In the genomic region with DNA sequence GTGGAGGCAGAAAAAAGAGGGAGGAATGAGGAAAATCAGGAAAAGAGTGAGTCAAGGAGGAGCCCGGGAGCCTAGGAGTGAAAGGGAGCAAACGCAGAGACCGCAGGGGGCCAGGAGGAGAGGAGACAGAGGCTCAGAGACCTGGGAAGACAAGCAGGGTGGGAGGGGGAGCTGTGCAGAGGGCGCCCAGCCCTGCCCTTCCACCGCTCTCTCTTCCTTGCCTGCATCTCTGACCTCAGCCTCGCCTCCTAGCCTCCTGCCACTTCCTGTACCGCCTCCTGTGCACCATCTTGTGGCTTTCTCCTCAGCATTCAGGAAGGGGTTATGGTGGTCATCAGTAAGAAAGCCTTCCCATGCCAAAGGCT, we compare ENCODE assay signal across 8 cellular contexts. TPM values are rescaled to one million over a fixed set of nuclear protein-coding genes. Genes with fewer than 3 reads are reported as not detected.
DNase-seq lines count a peak whose midpoint lies in the region; ATAC-seq, FAIRE-seq and TF ChIP-seq lines count a peak whose summit lies in the region.

No MANE protein-coding gene starts in this region.

- H3K36me3 Mint-ChIP-seq in natural killer cell treated with Interleukin-12 subunit alpha and Interleukin-12 subunit beta and Interleukin-15 and Interleukin-18, amount 100 ng/mL, for 72 hours = no peaks in the 10 kb centered on the region

- H3K9ac ChIP-seq in DND-41 (ENCODE audit: low read depth, low read length) = peak overlapping the region; percentile 65; the same call in 1 of the 2 replicates
- H3K9ac ChIP-seq in MM.1S (ENCODE audit: low read length) = no peak overlapping the region; the same call in 1 of the 2 replicates
- no peak overlapping the region for H3K9ac ChIP-seq in GM12878 (ENCODE audit: control insufficient read depth, insufficient read depth, low read length)

- H4K20me1 ChIP-seq in DND-41 (ENCODE audit: insufficient read depth, low read length) (no peaks in the 10 kb centered on the region; the same call in 1 of the 2 replicates), MM.1S (ENCODE audit: insufficient read depth, low read length) (no peaks in the 10 kb centered on the region), GM12878 (ENCODE audit: control insufficient read depth, insufficient read depth) (no peaks in the 10 kb centered on the region)

- 0 out of 2 replicates have a peak, but pooled peaks cover 3% of the 10 kb centered on the region for H3F3A ChIP-seq in MM.1S (ENCODE audit: insufficient read depth, low read length)

- CTCF ChIA-PET in GM12878 (lab: Yijun Ruan, JAX) = interaction anchor here (0.6 to 1.8 kb wide), 6 partner anchors 9 to 113 kb away, joined by 3 to 8 read pairs (median 4); a partner anchor contains a TSS

- H3K9me2 ChIP-seq in MM.1S (replicated peaks; ENCODE audit: insufficient read depth, low read length) = no peaks in the 10 kb centered on the region

- peak overlapping the region; percentile 97 for H3K4me2 ChIP-seq in DND-41 (ENCODE audit: insufficient read depth, low read length)
- peak overlapping the region; percentile 98 for H3K4me2 ChIP-seq in MM.1S (ENCODE audit: low read depth, low read length)
- peak overlapping the region; percentile 62 for H3K4me2 ChIP-seq in GM12878 (ENCODE audit: control insufficient read depth, insufficient read depth)

- peaks cover 4% of the 10 kb centered on the region; the same call in 1 of the 2 replicates for H3K79me2 ChIP-seq in DND-41 (ENCODE audit: insufficient read depth, low read length)
- H3K79me2 ChIP-seq in MM.1S (ENCODE audit: low read length) = no peaks in the 10 kb centered on the region
- no peaks in the 10 kb centered on the region for H3K79me2 ChIP-seq in GM12878 (ENCODE audit: control insufficient read depth, insufficient read depth, low read length)

- peaks cover 30 to 42% of the 10 kb centered on the region in 2 donors for H3K4me1 Mint-ChIP-seq in natural killer cell treated with Interleukin-12 subunit alpha and Interleukin-12 subunit beta and Interleukin-15 and Interleukin-18, amount 100 ng/mL, for 72 hours (ENCODE audit: low read depth in 2 of 2)

- TSS peak; percentile 43 for BruUV-seq in GM12878 (replicated peaks; lab: Mats Ljungman, UMichigan)

- ATAC-seq in DND-41 (ENCODE audit: insufficient read depth, low read depth) (peak; percentile 48), GM12878 (peak; percentile 29), GM19035 (IDR thresholded peaks at IDR 0.05; ENCODE audit: unreplicated experiment) (no peak), HG02571 (IDR thresholded peaks at IDR 0.05; ENCODE audit: unreplicated experiment) (no peak)
- peak in 1 of 2 donors; percentile 34 for ATAC-seq in natural killer cell treated with Interleukin-12 subunit alpha and Interleukin-12 subunit beta and Interleukin-15 and Interleukin-18, amount 100 ng/mL, for 72 hours

- peak overlapping the region; percentile 100 for H3K4me3 Mint-ChIP-seq in natural killer cell treated with Interleukin-12 subunit alpha and Interleukin-12 subunit beta and Interleukin-15 and Interleukin-18, amount 100 ng/mL, for 72 hours

- RAD21 ChIA-PET in GM12878 (lab: Charles Lee; ENCODE audit: unreplicated experiment) = interaction anchor here (1.2 kb wide), 1 partner anchor 24 kb away, joined by 3 read pairs; no protein-coding TSS in a partner anchor

- POLR2A ChIA-PET in GM12878 (lab: Charles Lee) = interaction anchor here (0.6 kb wide), 1 partner anchor 10 kb away, joined by 3 read pairs; no protein-coding TSS in a partner anchor

- H3K9me3 ChIP-seq in DND-41 (ENCODE audit: insufficient read depth, low read length, severe bottlenecking) = no peaks in the 10 kb centered on the region
- no peaks in the 10 kb centered on the region for H3K9me3 ChIP-seq in MM.1S (replicated peaks; ENCODE audit: insufficient read depth, low read length)
- H3K9me3 ChIP-seq in GM12878 (replicated peaks; ENCODE audit: control insufficient read depth, insufficient read depth, low read length) = no peaks in the 10 kb centered on the region
- H3K9me3 ChIP-seq in adrenal gland (replicated peaks in 1 of 3) = no peaks in the 10 kb centered on the region

- DNase-seq in DND-41 (peak; percentile 60), MM.1S (no peak), GM12878 (ENCODE audit: low read depth, low spot score) (no peak), adrenal gland (no peak), HCEC 1CT (no peak)
- no peak for DNase-seq in natural killer cell treated with Interleukin-12 subunit alpha and Interleukin-12 subunit beta and Interleukin-15 and Interleukin-18, amount 100 ng/mL, for 72 hours (ENCODE audit: low spot score)

- SMC1A ChIA-PET in GM12878 (lab: Charles Lee; ENCODE audit: uncharacterized antibody, unreplicated experiment) = interaction anchor here (0.9 kb wide), 1 partner anchor 18 kb away, joined by 3 read pairs; no protein-coding TSS in a partner anchor

- H3K36me3 ChIP-seq in DND-41 (ENCODE audit: insufficient read depth, low read length) (peaks cover 32% of the 10 kb centered on the region), MM.1S (replicated peaks; ENCODE audit: insufficient read depth, low read length) (no peaks in the 10 kb centered on the region), GM12878 (ENCODE audit: control insufficient read depth in 2 of 2, insufficient read depth in 2 of 2, low read length in 1 of 2) (peaks cover 0 to 5% of the 10 kb centered on the region in 2 experiments; a peak in 3 of 4 replicates), adrenal gland (replicated peaks in 1 of 2) (peaks cover 0 to 26% of the 10 kb centered on the region in 2 donors)

- H3K4me3 ChIP-seq in DND-41 (ENCODE audit: low read depth in 1 of 2, low read length in 2 of 2) (peak overlapping the region in 1 of 2 experiments; percentile 73; a peak in 2 of 4 replicates), MM.1S (ENCODE audit: low read length) (peak overlapping the region; percentile 96), GM12878 (peak overlapping the region; percentile 85), adrenal gland (peak overlapping the region in 1 of 4 donors; percentile 63)

- TF ChIP-seq EP300 in GM12878 (IDR thresholded peaks at IDR 0.05; ENCODE audit: borderline replicate concordance in 1 of 2, control insufficient read depth in 1 of 2, low read depth in 2 of 2, low read length in 2 of 2) = no peak

- H3K27me3 Mint-ChIP-seq in natural killer cell treated with Interleukin-12 subunit alpha and Interleukin-12 subunit beta and Interleukin-15 and Interleukin-18, amount 100 ng/mL, for 72 hours = no peaks in the 10 kb centered on the region

- no peaks in the 10 kb centered on the region for H3K9me3 Mint-ChIP-seq in natural killer cell treated with Interleukin-12 subunit alpha and Interleukin-12 subunit beta and Interleukin-15 and Interleukin-18, amount 100 ng/mL, for 72 hours

- TF ChIP-seq RAD21 in GM12878 (IDR thresholded peaks at IDR 0.05; ENCODE audit: insufficient read depth, low read depth, low read length) = no peak

- 32% methylated on average over 6 of the region's 7 CpGs for WGBS in GM12878 (ENCODE audit: insufficient coverage, insufficient replicate concordance, low lambda C conversion rate, missing lambda C conversion rate)
- 45 to 53% (median 45%) methylated on average over 7 of the region's 7 CpGs for WGBS in adrenal gland, 4 donors

- H3K27ac ChIP-seq in DND-41 (ENCODE audit: low read length) (no peak overlapping the region; the same call in 1 of the 2 replicates), MM.1S (ENCODE audit: low read length) (no peak overlapping the region), GM12878 (ENCODE audit: control insufficient read depth, insufficient read depth) (no peak overlapping the region), adrenal gland (peak overlapping the region in 1 of 5 donors; percentile 84)

- H3K27me3 ChIP-seq in DND-41 (ENCODE audit: insufficient read depth, low read length, poor library complexity) (no peaks in the 10 kb centered on the region), MM.1S (replicated peaks; ENCODE audit: insufficient read depth, low read length) (no peaks in the 10 kb centered on the region), GM12878 (replicated peaks in 1 of 2; ENCODE audit: control insufficient read depth in 2 of 2, insufficient read depth in 2 of 2, low read length in 1 of 2) (no peaks in the 10 kb centered on the region), adrenal gland (no peaks in the 10 kb centered on the region)

- in situ Hi-C loops in GM12878 (cut with MboI) = no loop called here

- no peak; the same call in 1 of the 2 replicates for TF ChIP-seq POLR2A in GM12878 (IDR thresholded peaks at IDR 0.05; ENCODE audit: low read depth, low read length)
- TF ChIP-seq POLR2A in adrenal gland (IDR thresholded peaks at IDR 0.05) = no peak

- H2AFZ ChIP-seq in DND-41 (ENCODE audit: low read depth, low read length) (no peak overlapping the region), MM.1S (ENCODE audit: low read length) (peak overlapping the region; percentile 94), GM12878 (ENCODE audit: control insufficient read depth, low read depth, low read length) (no peak overlapping the region)

- TF ChIP-seq CTCF in DND-41 (IDR thresholded peaks at IDR 0.05; ENCODE audit: borderline replicate concordance, extremely low read depth, low read length, poor library complexity, severe bottlenecking) (no peak), MM.1S (IDR thresholded peaks at IDR 0.05; ENCODE audit: low read length) (no peak), GM12878 (IDR thresholded peaks at IDR 0.05 in 2 of 3, conservative IDR thresholded peaks at IDR 0.05 in 1 of 3; ENCODE audit: control insufficient read depth in 2 of 3, extremely low read depth in 1 of 3, insufficient read depth in 1 of 3, low read depth in 3 of 3, low read length in 3 of 3) (no peak), adrenal gland (IDR thresholded peaks at IDR 0.05) (no peak)

- peak overlapping the region; percentile 76 to 93 for H3K27ac Mint-ChIP-seq in natural killer cell treated with Interleukin-12 subunit alpha and Interleukin-12 subunit beta and Interleukin-15 and Interleukin-18, amount 100 ng/mL, for 72 hours

- no peak for FAIRE-seq in GM12878 (lab: Jason Lieb, UNC)

- intact Hi-C loops in GM12878 (cut with micrococcal nuclease; ENCODE audit: unreplicated experiment) = no loop called here
- intact Hi-C loops in adrenal gland (cut with DNase I) = no loop called here

- peaks cover 30% of the 10 kb centered on the region for H3K4me1 ChIP-seq in DND-41 (ENCODE audit: insufficient read depth, low read length)
- peaks cover 10% of the 10 kb centered on the region; the same call in 1 of the 2 replicates for H3K4me1 ChIP-seq in MM.1S (ENCODE audit: low read length)
- peaks cover 13% of the 10 kb centered on the region for H3K4me1 ChIP-seq in GM12878 (ENCODE audit: control insufficient read depth, insufficient read depth, low read length)
- peaks cover 20 to 32% of the 10 kb centered on the region in 2 donors for H3K4me1 ChIP-seq in adrenal gland (replicated peaks in 1 of 2)

RNA-seq across cellular contexts. Expression of a gene that starts 1.3 kb away (rescaled TPM):
- total RNA-seq in GM12878 (2013; cell fraction: nucleolus; rRNA removed) = 63.2 and 75.7 TPM in 2 replicates
- total RNA-seq in GM12878 (2014; rRNA removed) (11.9 and 13.8 TPM in 2 replicates), GM12878 (2014; rRNA removed; fragmentation: Illumina TruSeq; extraction: Trizol) (8.3 and 8.8 TPM in 2 replicates), GM12878 (2021) (17.1 and 24.7 TPM in 2 replicates), adrenal gland (100 to 1,000 TPM in 1 of 8 donors, 10 to 100 TPM in 7; 33.3 to 175 (median 44.9) TPM)
- 15.9 TPM for polyA plus RNA-seq in GM12878 (2011; ENCODE audit: low read depth)
- polyA plus RNA-seq in GM12878 (2011; rRNA removed) (16.9 and 28.9 TPM in 2 replicates), GM12878 (2014; fragmentation: Illumina TruSeq; extraction: Trizol) (9.5 and 14.7 TPM in 2 replicates), GM12878 (2014; fragmentation: Nextera tagmentation; extraction: Ambion mirVana) (under 1 TPM; 0.09 to 0.14 TPM), GM12878 (2014; rRNA removed) (33.8 and 35.9 TPM in 2 replicates), GM12878 (2016; fragmentation: Nextera tagmentation; extraction: Ambion mirVana) (1 to 10 TPM; 6.5 to 7.1 TPM), adrenal gland (10 to 100 TPM; 41.5 to 84.8 (median 41.8) TPM)
- 26.1 and 30.0 TPM in 2 replicates for polyA plus RNA-seq in GM12878 (2011; cell fraction: cytosol; rRNA removed)
- polyA plus RNA-seq in GM12878 (2011; cell fraction: nucleus; rRNA removed) = 143 and 188 TPM in 2 replicates
- 24.7 and 25.7 TPM in 2 replicates for polyA plus RNA-seq in GM12878 (2012)
- 18.7 and 38.4 TPM in 2 replicates for polyA minus RNA-seq in GM12878 (2011; rRNA and poly(A)+ RNA removed)
- polyA minus RNA-seq in GM12878 (2011; cell fraction: cytosol; rRNA and poly(A)+ RNA removed) = 10.2 and 11.4 TPM in 2 replicates
- 33.0 and 54.5 TPM in 2 replicates for polyA minus RNA-seq in GM12878 (2011; cell fraction: nucleus; rRNA and poly(A)+ RNA removed)
- total RNA-seq in natural killer cell treated with Interleukin-12 subunit alpha and Interleukin-12 subunit beta and Interleukin-15 and Interleukin-18, amount 100 ng/mL, for 72 hours = 10 to 100 TPM; 36.3 to 40.0 TPM

RNA-seq across cellular contexts. Expression of a gene that starts 2.8 kb away (rescaled TPM):
- not detected in 2 replicates for total RNA-seq in GM12878 (2013; cell fraction: nucleolus; rRNA removed)
- total RNA-seq in GM12878 (2014; rRNA removed) (0.34 TPM in 1 of 2 replicates, not detected in the other), GM12878 (2014; rRNA removed; fragmentation: Illumina TruSeq; extraction: Trizol) (not detected in 2 replicates), GM12878 (2021) (not detected in 2 replicates), adrenal gland (10 to 100 TPM in 3 of 8 donors, 1 to 10 TPM in 5; 2.0 to 17.0 (median 9.1) TPM)
- polyA plus RNA-seq in GM12878 (2011; ENCODE audit: low read depth) = not detected
- polyA plus RNA-seq in GM12878 (2011; rRNA removed) (0.11 and 0.19 TPM in 2 replicates), GM12878 (2014; fragmentation: Illumina TruSeq; extraction: Trizol) (not detected in 2 replicates), GM12878 (2014; fragmentation: Nextera tagmentation; extraction: Ambion mirVana) (under 1 TPM in 1 of 2 experiments, not detected in 1; 0.29 TPM), GM12878 (2014; rRNA removed) (0.35 TPM in 1 of 2 replicates, not detected in the other), GM12878 (2016; fragmentation: Nextera tagmentation; extraction: Ambion mirVana) (1 to 10 TPM in 1 of 2 experiments, under 1 TPM in 1; 0.23 to 1.1 TPM), adrenal gland (10 to 100 TPM in 2 of 3 donors, 1 to 10 TPM in 1; 8.7 to 17.8 (median 15.0) TPM)
- polyA plus RNA-seq in GM12878 (2011; cell fraction: cytosol; rRNA removed) = 0.10 and 0.36 TPM in 2 replicates
- polyA plus RNA-seq in GM12878 (2011; cell fraction: nucleus; rRNA removed) = 1.4 and 2.0 TPM in 2 replicates
- polyA plus RNA-seq in GM12878 (2012) = 3.2 and 5.3 TPM in 2 replicates
- not detected in 2 replicates for polyA minus RNA-seq in GM12878 (2011; rRNA and poly(A)+ RNA removed)
- not detected in 2 replicates for polyA minus RNA-seq in GM12878 (2011; cell fraction: cytosol; rRNA and poly(A)+ RNA removed)
- not detected in 2 replicates for polyA minus RNA-seq in GM12878 (2011; cell fraction: nucleus; rRNA and poly(A)+ RNA removed)
- not detected for total RNA-seq in natural killer cell treated with Interleukin-12 subunit alpha and Interleukin-12 subunit beta and Interleukin-15 and Interleukin-18, amount 100 ng/mL, for 72 hours

RNA-seq across cellular contexts. Expression of a gene that starts 22.5 kb away (rescaled TPM):
- total RNA-seq in GM12878 (2013; cell fraction: nucleolus; rRNA removed) = 30.5 and 32.9 TPM in 2 replicates
- total RNA-seq in GM12878 (2014; rRNA removed) = 10.7 and 12.8 TPM in 2 replicates
- total RNA-seq in GM12878 (2014; rRNA removed; fragmentation: Illumina TruSeq; extraction: Trizol) = 10.2 and 11.7 TPM in 2 replicates
- total RNA-seq in GM12878 (2021) = 10.3 and 11.5 TPM in 2 replicates
- 3.7 TPM for polyA plus RNA-seq in GM12878 (2011; ENCODE audit: low read depth)
- 4.9 and 5.8 TPM in 2 replicates for polyA plus RNA-seq in GM12878 (2011; rRNA removed)
- polyA plus RNA-seq in GM12878 (2011; cell fraction: cytosol; rRNA removed) = 7.6 and 8.8 TPM in 2 replicates
- polyA plus RNA-seq in GM12878 (2011; cell fraction: nucleus; rRNA removed) = 8.4 and 10.5 TPM in 2 replicates
- polyA plus RNA-seq in GM12878 (2012) = 6.3 and 9.0 TPM in 2 replicates
- polyA plus RNA-seq in GM12878 (2014; fragmentation: Illumina TruSeq; extraction: Trizol) = 10.5 and 16.3 TPM in 2 replicates
- 1 to 10 TPM; 1.3 to 2.5 TPM for polyA plus RNA-seq in GM12878 (2014; fragmentation: Nextera tagmentation; extraction: Ambion mirVana)
- 10.6 and 14.2 TPM in 2 replicates for polyA plus RNA-seq in GM12878 (2014; rRNA removed)
- polyA plus RNA-seq in GM12878 (2016; fragmentation: Nextera tagmentation; extraction: Ambion mirVana) = 1 to 10 TPM; 4.7 to 6.0 TPM
- 9.8 and 12.7 TPM in 2 replicates for polyA minus RNA-seq in GM12878 (2011; rRNA and poly(A)+ RNA removed)
- polyA minus RNA-seq in GM12878 (2011; cell fraction: cytosol; rRNA and poly(A)+ RNA removed) = 8.7 and 14.0 TPM in 2 replicates
- polyA minus RNA-seq in GM12878 (2011; cell fraction: nucleus; rRNA and poly(A)+ RNA removed) = 5.9 and 11.1 TPM in 2 replicates
- total RNA-seq in natural killer cell treated with Interleukin-12 subunit alpha and Interleukin-12 subunit beta and Interleukin-15 and Interleukin-18, amount 100 ng/mL, for 72 hours = 10 to 100 TPM; 24.8 to 29.1 TPM
- 100 to 1,000 TPM; 118 to 407 (median 159) TPM for total RNA-seq in adrenal gland
- 100 to 1,000 TPM; 120 to 186 (median 156) TPM for polyA plus RNA-seq in adrenal gland

RNA-seq across cellular contexts. Expression of a gene that starts 39.2 kb away (rescaled TPM):
- 1.6 and 2.1 TPM in 2 replicates for total RNA-seq in GM12878 (2013; cell fraction: nucleolus; rRNA removed)
- total RNA-seq in GM12878 (2014; rRNA removed) (0.87 and 0.96 TPM in 2 replicates), GM12878 (2014; rRNA removed; fragmentation: Illumina TruSeq; extraction: Trizol) (0.76 and 0.88 TPM in 2 replicates), GM12878 (2021) (1.7 and 1.8 TPM in 2 replicates), adrenal gland (1,000 to 10,000 TPM in 1 of 8 donors, 100 to 1,000 TPM in 7; 206 to 1,160 (median 464) TPM)
- polyA plus RNA-seq in GM12878 (2011; ENCODE audit: low read depth) = 2.0 TPM
- polyA plus RNA-seq in GM12878 (2011; rRNA removed) (0.82 and 1.3 TPM in 2 replicates), GM12878 (2014; fragmentation: Illumina TruSeq; extraction: Trizol) (1.4 and 1.5 TPM in 2 replicates), GM12878 (2014; fragmentation: Nextera tagmentation; extraction: Ambion mirVana) (under 1 TPM in 1 of 2 experiments, not detected in 1; 0.31 TPM), GM12878 (2014; rRNA removed) (1.9 and 2.8 TPM in 2 replicates), GM12878 (2016; fragmentation: Nextera tagmentation; extraction: Ambion mirVana) (under 1 TPM; 0.73 to 0.86 TPM), adrenal gland (100 to 1,000 TPM; 256 to 425 (median 307) TPM)
- polyA plus RNA-seq in GM12878 (2011; cell fraction: cytosol; rRNA removed) = 1.5 and 1.7 TPM in 2 replicates
- 1.6 and 2.1 TPM in 2 replicates for polyA plus RNA-seq in GM12878 (2011; cell fraction: nucleus; rRNA removed)
- polyA plus RNA-seq in GM12878 (2012) = 2.0 and 2.1 TPM in 2 replicates
- polyA minus RNA-seq in GM12878 (2011; rRNA and poly(A)+ RNA removed) = 1.9 and 2.3 TPM in 2 replicates
- polyA minus RNA-seq in GM12878 (2011; cell fraction: cytosol; rRNA and poly(A)+ RNA removed) = 0.83 and 2.0 TPM in 2 replicates
- 0.77 and 1.1 TPM in 2 replicates for polyA minus RNA-seq in GM12878 (2011; cell fraction: nucleus; rRNA and poly(A)+ RNA removed)
- total RNA-seq in natural killer cell treated with Interleukin-12 subunit alpha and Interleukin-12 subunit beta and Interleukin-15 and Interleukin-18, amount 100 ng/mL, for 72 hours = 1 to 10 TPM; 1.6 to 1.7 TPM

RNA-seq across cellular contexts. Expression of a gene that starts 58.0 kb away (rescaled TPM):
- total RNA-seq in GM12878 (2013; cell fraction: nucleolus; rRNA removed) = 28.2 and 33.2 TPM in 2 replicates
- total RNA-seq in GM12878 (2014; rRNA removed) = 12.3 and 14.5 TPM in 2 replicates
- total RNA-seq in GM12878 (2014; rRNA removed; fragmentation: Illumina TruSeq; extraction: Trizol) = 11.9 and 13.0 TPM in 2 replicates
- total RNA-seq in GM12878 (2021) = 29.2 and 31.9 TPM in 2 replicates
- 14.7 TPM for polyA plus RNA-seq in GM12878 (2011; ENCODE audit: low read depth)
- polyA plus RNA-seq in GM12878 (2011; rRNA removed) = 12.1 and 17.1 TPM in 2 replicates
- 15.9 and 20.2 TPM in 2 replicates for polyA plus RNA-seq in GM12878 (2011; cell fraction: cytosol; rRNA removed)
- 30.8 and 33.7 TPM in 2 replicates for polyA plus RNA-seq in GM12878 (2011; cell fraction: nucleus; rRNA removed)
- 16.4 and 18.9 TPM in 2 replicates for polyA plus RNA-seq in GM12878 (2012)
- 10.1 and 14.4 TPM in 2 replicates for polyA plus RNA-seq in GM12878 (2014; fragmentation: Illumina TruSeq; extraction: Trizol)
- polyA plus RNA-seq in GM12878 (2014; fragmentation: Nextera tagmentation; extraction: Ambion mirVana) = 1 to 10 TPM; 1.3 to 2.9 TPM
- polyA plus RNA-seq in GM12878 (2014; rRNA removed) = 15.2 and 17.9 TPM in 2 replicates
- 1 to 10 TPM; 6.6 to 7.1 TPM for polyA plus RNA-seq in GM12878 (2016; fragmentation: Nextera tagmentation; extraction: Ambion mirVana)
- 17.0 and 25.0 TPM in 2 replicates for polyA minus RNA-seq in GM12878 (2011; rRNA and poly(A)+ RNA removed)
- polyA minus RNA-seq in GM12878 (2011; cell fraction: cytosol; rRNA and poly(A)+ RNA removed) = 7.0 and 7.4 TPM in 2 replicates
- 17.5 and 27.0 TPM in 2 replicates for polyA minus RNA-seq in GM12878 (2011; cell fraction: nucleus; rRNA and poly(A)+ RNA removed)
- total RNA-seq in natural killer cell treated with Interleukin-12 subunit alpha and Interleukin-12 subunit beta and Interleukin-15 and Interleukin-18, amount 100 ng/mL, for 72 hours = 10 to 100 TPM; 24.0 to 42.8 TPM
- total RNA-seq in adrenal gland = 10 to 100 TPM; 29.8 to 65.0 (median 50.6) TPM
- polyA plus RNA-seq in adrenal gland = 10 to 100 TPM; 22.4 to 31.5 (median 23.4) TPM

Comparison
In these comparisons a context has a peak if more than half of its experiments do, and no peak if none do; other contexts are left out.
1. ATAC-seq: peak in DND-41 (single experiment) and GM12878 (single experiment); none in GM19035 (single experiment) and HG02571 (single experiment).
2. Peak in every context shown above with its lines, with median percentiles within 50 percentile points of each other: H3K4me2 ChIP-seq.